8 cellular contexts compared by ENCODE assay signal in the genomic region with DNA sequence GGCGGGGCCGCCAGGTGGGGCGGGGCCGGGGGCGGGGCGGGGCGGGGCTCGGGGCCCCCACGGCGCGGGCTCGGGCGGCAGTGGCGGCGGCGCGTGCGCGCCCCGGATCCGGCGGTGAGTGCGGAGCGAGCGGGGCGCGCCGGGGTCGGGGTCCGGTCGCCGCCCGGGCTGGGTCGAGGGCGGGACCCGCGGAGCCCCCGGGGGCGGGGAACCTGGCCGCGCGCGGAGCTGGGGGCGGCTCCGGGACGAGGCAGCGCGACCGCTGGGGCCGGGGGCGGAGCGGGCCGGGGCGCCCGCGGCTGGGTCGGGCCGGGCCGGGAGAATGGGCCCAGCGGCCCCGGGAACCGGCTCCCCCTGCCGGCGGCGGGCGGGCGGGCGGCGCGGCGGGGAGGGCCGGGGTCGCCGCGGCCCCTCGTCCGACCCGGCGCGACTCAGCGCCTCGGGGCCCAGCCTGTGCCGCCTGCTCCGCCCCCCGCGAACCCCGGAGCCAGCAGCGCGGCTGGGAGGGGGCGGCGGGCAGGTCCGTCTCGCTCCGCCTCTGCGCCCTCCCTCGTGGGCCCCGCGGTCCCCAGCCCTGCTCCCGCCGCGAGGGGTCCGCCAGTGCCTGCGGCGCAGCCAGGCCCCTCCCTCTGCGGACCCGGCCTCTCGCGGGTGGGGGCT. TPM values are rescaled to one million over a fixed set of nuclear protein-coding genes. Genes with fewer than 3 reads are reported as not detected.
DNase-seq lines count a peak whose midpoint lies in the region; ATAC-seq and TF ChIP-seq lines count a peak whose summit lies in the region.

No MANE protein-coding gene starts in this region.

- no peaks in the 10 kb centered on the region for H3K9me1 ChIP-seq in IMR-90 (ENCODE audit: insufficient read depth, low read length)

- H3K4me1 ChIP-seq in Caco-2 (0 out of 2 replicates have a peak, but pooled peaks cover 3% of the 10 kb centered on the region), IMR-90 (ENCODE audit: control insufficient read depth, insufficient read depth, low read length) (peaks cover 4% of the 10 kb centered on the region; the same call in 1 of the 2 replicates), neural progenitor cell (peaks cover 10% of the 10 kb centered on the region)

- H3K4me1 Mint-ChIP-seq in Caco-2 (ENCODE audit: low read depth, unreplicated experiment) (no peaks in the 10 kb centered on the region), neural progenitor cell (peaks cover 4% of the 10 kb centered on the region)
- H3K4me1 Mint-ChIP-seq in central memory CD8-positive, alpha-beta T cell: peaks cover 6% of the 10 kb centered on the region

- no peak overlapping the region for H2BK5ac ChIP-seq in IMR-90 (ENCODE audit: low read depth, low read length, poor library complexity, severe bottlenecking)

- H3K27me3 Mint-ChIP-seq in Caco-2 (ENCODE audit: insufficient read depth, unreplicated experiment): no peaks in the 10 kb centered on the region
- peaks cover 38% of the 10 kb centered on the region for H3K27me3 Mint-ChIP-seq in central memory CD8-positive, alpha-beta T cell
- H3K27me3 Mint-ChIP-seq in neural progenitor cell (ENCODE audit: insufficient read depth, low read depth): peaks cover 2% of the 10 kb centered on the region

- peak; percentile 59 for ATAC-seq in IMR-90 (ENCODE audit: low read depth)
- peak; percentile 31 for ATAC-seq in central memory CD8-positive, alpha-beta T cell (replicated peaks; ENCODE audit: extremely low read depth, poor library complexity, severe bottlenecking)

- H4K8ac ChIP-seq in IMR-90 (ENCODE audit: low read depth in 2 of 2, low read length in 2 of 2): no peak overlapping the region

- H3K9ac ChIP-seq in IMR-90 (ENCODE audit: low read depth, low read length) (no peak overlapping the region), neural progenitor cell (no peak overlapping the region)

- dilution Hi-C loops in IMR-90 (cut with HindIII; ENCODE audit: low sequenced_read_pairs, unreplicated experiment): no loop called here

- no peak overlapping the region for H3K27ac Mint-ChIP-seq in Caco-2 (ENCODE audit: unreplicated experiment)
- no peak overlapping the region for H3K27ac Mint-ChIP-seq in central memory CD8-positive, alpha-beta T cell (ENCODE audit: low read depth)
- H3K27ac Mint-ChIP-seq in neural progenitor cell: no peak overlapping the region

- WGBS in IMR-90 (ENCODE audit: extremely low coverage in 2 of 2, insufficient read length in 1 of 2), 2 experiments: 0% methylated on average over 28 of the region's 108 CpGs; no CpG with 5 or more reads in 1 of the 2 experiments

- H3K4ac ChIP-seq in IMR-90 (ENCODE audit: low read depth, low read length): no peak overlapping the region

- H3K27ac ChIP-seq in IMR-90 (ENCODE audit: insufficient read depth, low read length) (no peak overlapping the region), neural progenitor cell (no peak overlapping the region)

- H3K18ac ChIP-seq in IMR-90 (ENCODE audit: low read depth, low read length): no peak overlapping the region

- TF ChIP-seq CTCF in Caco-2 (IDR thresholded peaks at IDR 0.05; ENCODE audit: insufficient read depth in 1 of 2, low read depth in 1 of 2, low read length in 1 of 2, severe bottlenecking in 1 of 2, unreplicated experiment in 1 of 2): no peak
- TF ChIP-seq CTCF in IMR-90 (conservative IDR thresholded peaks at IDR 0.05; ENCODE audit: low read depth, low read length): 0 out of 2 replicates have a peak, but pooled peaks have one; percentile 11
- no peak for TF ChIP-seq CTCF in neural progenitor cell (IDR thresholded peaks at IDR 0.05)

- H3K56ac ChIP-seq in IMR-90 (ENCODE audit: extremely low read depth, insufficient read depth, low read length): no peak overlapping the region

- intact Hi-C loops in Caco-2 (cut with micrococcal nuclease; ENCODE audit: unreplicated experiment) (no loop called here), IMR-90 (cut with micrococcal nuclease) (no loop called here)

- H3K9me3 Mint-ChIP-seq in Caco-2 (ENCODE audit: unreplicated experiment) (no peaks in the 10 kb centered on the region), neural progenitor cell (no peaks in the 10 kb centered on the region)
- no peaks in the 10 kb centered on the region for H3K9me3 Mint-ChIP-seq in central memory CD8-positive, alpha-beta T cell

- H3K27me3 ChIP-seq in Caco-2 (replicated peaks; ENCODE audit: control insufficient read depth, insufficient read depth, low read length) (no peaks in the 10 kb centered on the region), IMR-90 (ENCODE audit: control insufficient read depth, insufficient read depth, low read length) (peaks cover 34% of the 10 kb centered on the region; the same call in 1 of the 2 replicates), neural progenitor cell (peaks cover 21% of the 10 kb centered on the region)

- no TSS peak for BruUV-seq in Caco-2 (replicated peaks; lab: Mats Ljungman, UMichigan)
- no TSS peak for BruUV-seq in IMR-90 (replicated peaks; lab: Mats Ljungman, UMichigan)

- CTCF ChIA-PET in Caco-2 (lab: Charles Lee) (no interaction called here), IMR-90 (lab: Yijun Ruan, JAX) (no interaction called here)

- H2BK15ac ChIP-seq in IMR-90 (ENCODE audit: low read depth, low read length): no peak overlapping the region

- H3K36me3 ChIP-seq in Caco-2 (ENCODE audit: control insufficient read depth, insufficient read depth, low read length): no peaks in the 10 kb centered on the region
- no peaks in the 10 kb centered on the region for H3K36me3 ChIP-seq in IMR-90 (ENCODE audit: control insufficient read depth, insufficient read depth, low read length)
- no peaks in the 10 kb centered on the region for H3K36me3 ChIP-seq in neural progenitor cell

- no peak overlapping the region for H4K91ac ChIP-seq in IMR-90 (ENCODE audit: insufficient read depth, low read depth, low read length)

- POLR2A ChIA-PET in Caco-2 (lab: Charles Lee): no interaction called here
- POLR2A ChIA-PET in IMR-90 (lab: Charles Lee; ENCODE audit: unreplicated experiment): no interaction called here

- no peaks in the 10 kb centered on the region for H3K79me2 ChIP-seq in neural progenitor cell (ENCODE audit: low read depth)

- no peak overlapping the region for H2BK20ac ChIP-seq in IMR-90 (ENCODE audit: low read depth, low read length)

- in situ Hi-C loops in IMR-90 (cut with MboI; ENCODE audit: low sequenced_read_pairs): no loop called here

- H2AK9ac ChIP-seq in IMR-90 (replicated peaks; ENCODE audit: low read depth, low read length, poor library complexity): no peak overlapping the region

- peak overlapping the region; percentile 40 for H3K4me3 ChIP-seq in Caco-2 (ENCODE audit: low read depth, low read length)
- peak overlapping the region; percentile 50 for H3K4me3 ChIP-seq in IMR-90 (ENCODE audit: insufficient read depth, low read depth, low read length)
- H3K4me3 ChIP-seq in neural progenitor cell: peak overlapping the region; percentile 53

- H3K4me3 Mint-ChIP-seq in Caco-2 (ENCODE audit: unreplicated experiment) (peak overlapping the region; percentile 62), neural progenitor cell (no peak overlapping the region)
- H3K4me3 Mint-ChIP-seq in central memory CD8-positive, alpha-beta T cell: peak overlapping the region; percentile 57

- H4K5ac ChIP-seq in IMR-90 (ENCODE audit: low read depth, low read length): no peak overlapping the region

- H4K20me1 ChIP-seq in IMR-90 (ENCODE audit: insufficient read depth, low read length) (no peaks in the 10 kb centered on the region; the same call in 1 of the 2 replicates), neural progenitor cell (ENCODE audit: low read depth) (no peaks in the 10 kb centered on the region)

- H3K23ac ChIP-seq in IMR-90 (ENCODE audit: low read depth, low read length): no peak overlapping the region

- H3K36me3 Mint-ChIP-seq in Caco-2 (ENCODE audit: insufficient read depth, unreplicated experiment) (peaks cover 18% of the 10 kb centered on the region), neural progenitor cell (no peaks in the 10 kb centered on the region)
- no peaks in the 10 kb centered on the region for H3K36me3 Mint-ChIP-seq in central memory CD8-positive, alpha-beta T cell (ENCODE audit: insufficient read depth)

- DNase-seq in Caco-2: peak in 1 of 2 experiments; percentile 62
- DNase-seq in IMR-90: no peak
- DNase-seq in central memory CD8-positive, alpha-beta T cell (ENCODE audit: low spot score in 2 of 2): no peak
- peak; percentile 70 for DNase-seq in neural progenitor cell (ENCODE audit: low spot score)
- DNase-seq in foreskin melanocyte: no peak
- DNase-seq in SIG-M5 (lab: John Stamatoyannopoulos, UW): no peak
- DNase-seq in cerebellum (ENCODE audit: low spot score): no peak
- no peak for DNase-seq in OCI-M2 (lab: John Stamatoyannopoulos, UW; ENCODE audit: unreplicated experiment)

- H3F3A ChIP-seq in neural progenitor cell (ENCODE audit: low read depth): peaks cover 15% of the 10 kb centered on the region

- H3K79me1 ChIP-seq in IMR-90 (ENCODE audit: low read depth in 1 of 2, low read length in 2 of 2): no peaks in the 10 kb centered on the region

- H3K4me2 ChIP-seq in IMR-90 (ENCODE audit: low read depth, low read length) (peak overlapping the region; percentile 59), neural progenitor cell (peak overlapping the region; percentile 95)

- no peak overlapping the region for H2AK5ac ChIP-seq in IMR-90 (ENCODE audit: low read depth, low read length)

- no peak for TF ChIP-seq RAD21 in IMR-90 (IDR thresholded peaks at IDR 0.05; ENCODE audit: low read length)

- H2BK120ac ChIP-seq in IMR-90 (ENCODE audit: low read depth, low read length): no peak overlapping the region

- no peak overlapping the region for H3K14ac ChIP-seq in IMR-90 (replicated peaks; ENCODE audit: low read depth, low read length)

- TF ChIP-seq POLR2A in IMR-90 (IDR thresholded peaks at IDR 0.05; ENCODE audit: low read depth, low read length): no peak

- H3K9me3 ChIP-seq in Caco-2 (no peaks in the 10 kb centered on the region), IMR-90 (ENCODE audit: control insufficient read depth, insufficient read depth, low read length) (no peaks in the 10 kb centered on the region), neural progenitor cell (ENCODE audit: low read depth) (no peaks in the 10 kb centered on the region)

- H2AFZ ChIP-seq in IMR-90 (replicated peaks; ENCODE audit: low read length, poor library complexity) (peak overlapping the region; percentile 72), neural progenitor cell (replicated peaks) (no peak overlapping the region)

RNA-seq across cellular contexts. Expression of a gene that starts 3.1 kb away (rescaled TPM):
- 30.2 and 30.4 TPM in 2 replicates for total RNA-seq in Caco-2 (2022)
- total RNA-seq in IMR-90 (2012; rRNA removed): 1.4 and 2.2 TPM in 2 replicates
- 10.4 and 16.4 TPM in 2 replicates for polyA plus RNA-seq in IMR-90 (2012; rRNA removed)
- 9.6 and 22.1 TPM in 2 replicates for polyA plus RNA-seq in IMR-90 (2012; cell fraction: cytosol; rRNA removed)
- polyA plus RNA-seq in IMR-90 (2012; cell fraction: nucleus; rRNA removed; ENCODE audit: low replicate concordance): 7.1 and 18.2 TPM in 2 replicates
- 16.5 and 47.4 TPM in 2 replicates for total RNA-seq in neural progenitor cell (ENCODE audit: low replicate concordance)
- 11.6 TPM for total RNA-seq in cerebellum

RNA-seq across cellular contexts. Expression of a gene that starts 21.4 kb away (rescaled TPM):
- total RNA-seq in Caco-2 (2022): 68.7 and 77.1 TPM in 2 replicates
- total RNA-seq in IMR-90 (2012; rRNA removed): 16.1 and 18.9 TPM in 2 replicates
- 37.2 and 39.5 TPM in 2 replicates for polyA plus RNA-seq in IMR-90 (2012; rRNA removed)
- polyA plus RNA-seq in IMR-90 (2012; cell fraction: cytosol; rRNA removed): 22.2 and 63.1 TPM in 2 replicates
- 54.0 and 103 TPM in 2 replicates for polyA plus RNA-seq in IMR-90 (2012; cell fraction: nucleus; rRNA removed; ENCODE audit: low replicate concordance)
- 2.4 and 3.4 TPM in 2 replicates for total RNA-seq in neural progenitor cell (ENCODE audit: low replicate concordance)
- 2.8 TPM for total RNA-seq in cerebellum

RNA-seq across cellular contexts. Expression of a gene that starts 46.5 kb away (rescaled TPM):
- total RNA-seq in Caco-2 (2022): 40.4 and 40.6 TPM in 2 replicates
- 3.1 and 3.4 TPM in 2 replicates for total RNA-seq in IMR-90 (2012; rRNA removed)
- polyA plus RNA-seq in IMR-90 (2012; rRNA removed): 7.1 and 8.5 TPM in 2 replicates
- polyA plus RNA-seq in IMR-90 (2012; cell fraction: cytosol; rRNA removed): 7.2 and 17.0 TPM in 2 replicates
- 9.5 and 25.7 TPM in 2 replicates for polyA plus RNA-seq in IMR-90 (2012; cell fraction: nucleus; rRNA removed; ENCODE audit: low replicate concordance)
- 11.8 and 52.8 TPM in 2 replicates for total RNA-seq in neural progenitor cell (ENCODE audit: low replicate concordance)
- total RNA-seq in cerebellum: 24.1 TPM
